ENCODE assay signal across 15 cellular contexts in genomic region chr12:125283521-125283920, GRCh38.
DNase-seq lines count a peak whose midpoint lies in the region; ATAC-seq lines count a peak whose summit lies in the region.
"Had no signal": no experiment of that assay in that cellular context is flagged by ENCODE, and none has a peak within 500 bp of the region (broad histone marks: within the 10 kb centered on the region; RNA-seq: fewer than 3 reads in every experiment).

No MANE protein-coding gene starts in this region.

- no peak for ATAC-seq in HG02870 (IDR thresholded peaks at IDR 0.05; ENCODE audit: unreplicated experiment)
- ATAC-seq in naive thymus-derived CD8-positive, alpha-beta T cell = no peak
- ATAC-seq: A549 had no signal

- DNase-seq in NCI-H748 (lab: John Stamatoyannopoulos, UW; ENCODE audit: unreplicated experiment) (peak; percentile 25), NCI-H748 treated with DMSO at 0.1 percent for 48 hours (lab: John Stamatoyannopoulos, UW) (no peak), NCI-H69 (lab: John Stamatoyannopoulos, UW) (peak; percentile 24), islet precursor cell (peak; percentile 78)
- DNase-seq in activated naive CD8-positive, alpha-beta T cell treated with anti-CD3 and anti-CD28 coated beads for 36 hours = no peak
- no peak for DNase-seq in naive thymus-derived CD8-positive, alpha-beta T cell
- DNase-seq: AML-193; CD4-positive, alpha-beta T cell; DMS153; DMS79; GDM1; GM23248; HCEC 1CT had no signal

- peaks cover 10% of the 10 kb centered on the region for H3K4me1 Mint-ChIP-seq in activated naive CD8-positive, alpha-beta T cell treated with anti-CD3 and anti-CD28 coated beads for 36 hours
- peaks cover 0 to 6% (median 3%) of the 10 kb centered on the region in 4 donors for H3K4me1 Mint-ChIP-seq in naive thymus-derived CD8-positive, alpha-beta T cell

- no peak overlapping the region for H3K4me3 Mint-ChIP-seq in activated naive CD8-positive, alpha-beta T cell treated with anti-CD3 and anti-CD28 coated beads for 36 hours
- no peak overlapping the region for H3K4me3 Mint-ChIP-seq in naive thymus-derived CD8-positive, alpha-beta T cell
- H3K4me3 Mint-ChIP-seq: CD4-positive, alpha-beta T cell had no signal

- peaks cover 24% of the 10 kb centered on the region for H3K27me3 Mint-ChIP-seq in activated naive CD8-positive, alpha-beta T cell treated with anti-CD3 and anti-CD28 coated beads for 36 hours
- H3K27me3 Mint-ChIP-seq in naive thymus-derived CD8-positive, alpha-beta T cell = peaks cover 9 to 32% (median 16%) of the 10 kb centered on the region in 5 donors

- no peaks in the 10 kb centered on the region for H3K36me3 Mint-ChIP-seq in activated naive CD8-positive, alpha-beta T cell treated with anti-CD3 and anti-CD28 coated beads for 36 hours
- no peaks in the 10 kb centered on the region for H3K36me3 Mint-ChIP-seq in naive thymus-derived CD8-positive, alpha-beta T cell

- POLR2A ChIA-PET in naive thymus-derived CD8-positive, alpha-beta T cell (lab: Charles Lee) = no interaction called here

- no peak overlapping the region for H3K27ac Mint-ChIP-seq in activated naive CD8-positive, alpha-beta T cell treated with anti-CD3 and anti-CD28 coated beads for 36 hours
- H3K27ac Mint-ChIP-seq in naive thymus-derived CD8-positive, alpha-beta T cell = no peak overlapping the region
- H3K27ac Mint-ChIP-seq: CD4-positive, alpha-beta T cell had no signal

- H3K9me3 Mint-ChIP-seq in activated naive CD8-positive, alpha-beta T cell treated with anti-CD3 and anti-CD28 coated beads for 36 hours = no peaks in the 10 kb centered on the region
- H3K9me3 Mint-ChIP-seq in naive thymus-derived CD8-positive, alpha-beta T cell = peaks cover 0 to 5% (median 0%) of the 10 kb centered on the region in 9 donors
- H3K9me3 Mint-ChIP-seq: CD4-positive, alpha-beta T cell had no signal

Comparison
In these comparisons a context has a peak if more than half of its experiments do, and no peak if none do; other contexts are left out.
1. DNase-seq: peak in NCI-H748 (single experiment), NCI-H69 (single experiment) and islet precursor cell (single experiment); none in NCI-H748 treated with DMSO at 0.1 percent for 48 hours (single experiment), activated naive CD8-positive, alpha-beta T cell treated with anti-CD3 and anti-CD28 coated beads for 36 hours (single experiment) and naive thymus-derived CD8-positive, alpha-beta T cell (0 of 10).